In genomic region chrX:33183366-33183765, GRCh38 we compare ENCODE assay signal across 11 cellular contexts. TPM values are rescaled to one million over a fixed set of nuclear protein-coding genes. Genes with fewer than 3 reads are reported as not detected.
A peak's percentile ranks its signal among the peaks of the same experiment; 100 is the strongest.
DNase-seq lines count a peak whose midpoint lies in the region; ATAC-seq and TF ChIP-seq lines count a peak whose summit lies in the region.
"Had no signal": no experiment of that assay in that cellular context is flagged by ENCODE, and none has a peak within 500 bp of the region (broad histone marks: within the 10 kb centered on the region; RNA-seq: fewer than 3 reads in every experiment).

No MANE protein-coding gene starts in this region.

- H3K4me1 ChIP-seq in A673 (ENCODE audit: insufficient read depth, low read length, poor library complexity, severe bottlenecking) (no peaks in the 10 kb centered on the region), mesendoderm (ENCODE audit: control insufficient read depth, low read depth, low read length) (no peaks in the 10 kb centered on the region)

- WGBS in mesendoderm (ENCODE audit: extremely low coverage, insufficient coverage, low lambda C conversion rate): no CpG with 5 or more reads among the region's 4 CpGs

- H3K9ac ChIP-seq in mesendoderm (ENCODE audit: low read length): no peak overlapping the region

- no peaks in the 10 kb centered on the region for H3K27me3 Mint-ChIP-seq in chondrocyte (ENCODE audit: low read depth)
- H3K27me3 Mint-ChIP-seq in stimulated activated naive B cell treated with anti-CD40 and anti-IgM and Interleukin-4, amounts not matched to agents 10 μg/mL and 1 μg/mL and 100 μg/mL, for 72 hours: no peaks in the 10 kb centered on the region
- H3K27me3 Mint-ChIP-seq: stimulated activated naive CD8-positive, alpha-beta T cell treated with anti-CD3 and anti-CD28 coated beads, Interleukin-15, Interleukin-2, amounts not matched to agents 100 ng/mL and 50 ng/mL, for 24 hours had no signal

- H3K79me2 ChIP-seq in mesendoderm (ENCODE audit: control insufficient read depth, insufficient read depth, low read length): no peaks in the 10 kb centered on the region

- CTCF ChIA-PET in A673 (lab: Charles Lee): no interaction called here

- peaks cover 1% of the 10 kb centered on the region for H3K36me3 Mint-ChIP-seq in chondrocyte (ENCODE audit: low read depth)
- no peaks in the 10 kb centered on the region for H3K36me3 Mint-ChIP-seq in stimulated activated naive B cell treated with anti-CD40 and anti-IgM and Interleukin-4, amounts not matched to agents 10 μg/mL and 1 μg/mL and 100 μg/mL, for 72 hours

- no peak overlapping the region for H2AK5ac ChIP-seq in mesendoderm (ENCODE audit: low read length)

- H3K4me1 Mint-ChIP-seq in chondrocyte (ENCODE audit: low read depth): peaks cover 36% of the 10 kb centered on the region
- H3K4me1 Mint-ChIP-seq in stimulated activated naive B cell treated with anti-CD40 and anti-IgM and Interleukin-4, amounts not matched to agents 10 μg/mL and 1 μg/mL and 100 μg/mL, for 72 hours: no peaks in the 10 kb centered on the region

- H3K4me3 ChIP-seq in A673 (ENCODE audit: low read depth, low read length, poor library complexity, severe bottlenecking) (no peak overlapping the region), mesendoderm (ENCODE audit: low read length) (no peak overlapping the region)

- POLR2A ChIA-PET in A673 (lab: Charles Lee; ENCODE audit: low non-redundant PET): no interaction called here

- H3K4ac ChIP-seq in mesendoderm (ENCODE audit: low read depth, low read length): no peak overlapping the region

- peak; percentile 0 for DNase-seq in A673 (ENCODE audit: low spot score)
- peak; percentile 6 to 16 for DNase-seq in Kasumi-1 (lab: John Stamatoyannopoulos, UW)
- no peak for DNase-seq in chondrocyte (ENCODE audit: low spot score)
- DNase-seq in mesendoderm: peak; percentile 51
- no peak for DNase-seq in erythroblast (lab: John Stamatoyannopoulos, UW)
- no peak for DNase-seq in stimulated activated naive B cell treated with anti-CD40 and anti-IgM and Interleukin-4, amounts not matched to agents 10 μg/mL and 1 μg/mL and 100 μg/mL, for 72 hours
- DNase-seq: GOT3, NCI-H2107 had no signal

- no peak overlapping the region for H3K4me2 ChIP-seq in mesendoderm (ENCODE audit: low read length)

- H3K56ac ChIP-seq in mesendoderm (ENCODE audit: low read length): no peak overlapping the region

- H3K18ac ChIP-seq in mesendoderm (ENCODE audit: low read length): no peak overlapping the region

- H3K79me1 ChIP-seq in mesendoderm (ENCODE audit: low read length): no peaks in the 10 kb centered on the region

- no peak overlapping the region for H2BK15ac ChIP-seq in mesendoderm (replicated peaks; ENCODE audit: low read depth)

- no peaks in the 10 kb centered on the region for H3K9me3 Mint-ChIP-seq in chondrocyte (ENCODE audit: low read depth)
- H3K9me3 Mint-ChIP-seq in stimulated activated naive B cell treated with anti-CD40 and anti-IgM and Interleukin-4, amounts not matched to agents 10 μg/mL and 1 μg/mL and 100 μg/mL, for 72 hours: peaks cover 0 to 4% of the 10 kb centered on the region in 2 donors
- H3K9me3 Mint-ChIP-seq: stimulated activated naive CD8-positive, alpha-beta T cell treated with anti-CD3 and anti-CD28 coated beads, Interleukin-15, Interleukin-2, amounts not matched to agents 100 ng/mL and 50 ng/mL, for 24 hours had no signal

- H3K9me3 ChIP-seq in A673 (ENCODE audit: low read depth, low read length, poor library complexity, severe bottlenecking): no peaks in the 10 kb centered on the region

- no peaks in the 10 kb centered on the region for H3K36me3 ChIP-seq in A673 (ENCODE audit: insufficient read depth, low read length, poor library complexity, severe bottlenecking)
- no peaks in the 10 kb centered on the region for H3K36me3 ChIP-seq in mesendoderm (ENCODE audit: control insufficient read depth, insufficient read depth, low read length)

- H3K4me3 Mint-ChIP-seq in chondrocyte (ENCODE audit: unreplicated experiment): peak overlapping the region; percentile 46
- no peak overlapping the region for H3K4me3 Mint-ChIP-seq in stimulated activated naive B cell treated with anti-CD40 and anti-IgM and Interleukin-4, amounts not matched to agents 10 μg/mL and 1 μg/mL and 100 μg/mL, for 72 hours
- H3K4me3 Mint-ChIP-seq: stimulated activated naive CD8-positive, alpha-beta T cell treated with anti-CD3 and anti-CD28 coated beads, Interleukin-15, Interleukin-2, amounts not matched to agents 100 ng/mL and 50 ng/mL, for 24 hours had no signal

- H4K5ac ChIP-seq in mesendoderm (ENCODE audit: low read length): no peak overlapping the region

- H4K8ac ChIP-seq in mesendoderm (ENCODE audit: low read depth, low read length): no peak overlapping the region

- H3K27ac ChIP-seq in A673 (ENCODE audit: low read depth, low read length, poor library complexity, severe bottlenecking): no peak overlapping the region
- H3K27ac ChIP-seq in mesendoderm (ENCODE audit: low read depth, low read length): no peak overlapping the region

- intact Hi-C loops in A673 (cut with micrococcal nuclease; ENCODE audit: unreplicated experiment): no loop called here

- no peak overlapping the region for H3K23ac ChIP-seq in mesendoderm (ENCODE audit: low read length)

- no peak overlapping the region for H2BK5ac ChIP-seq in mesendoderm (ENCODE audit: low read length)

- ATAC-seq in stimulated activated naive B cell treated with anti-CD40 and anti-IgM and Interleukin-4, amounts not matched to agents 10 μg/mL and 1 μg/mL and 100 μg/mL, for 72 hours (replicated peaks): no peak
- ATAC-seq in HG03097 (IDR thresholded peaks at IDR 0.05; ENCODE audit: low FRiP score, unreplicated experiment) (no peak), GM21717 (IDR thresholded peaks at IDR 0.05; ENCODE audit: unreplicated experiment) (no peak)

- TF ChIP-seq CTCF in A673 (conservative IDR thresholded peaks at IDR 0.05; ENCODE audit: low read depth, low read length): no peak
- no peak for TF ChIP-seq CTCF in chondrocyte (IDR thresholded peaks at IDR 0.05)

- H2BK120ac ChIP-seq in mesendoderm (ENCODE audit: low read depth, low read length): no peak overlapping the region

- BruUV-seq in A673 (replicated peaks; lab: Mats Ljungman, UMichigan): no TSS peak

- H3K27ac Mint-ChIP-seq in chondrocyte (ENCODE audit: unreplicated experiment): peak overlapping the region; percentile 92
- H3K27ac Mint-ChIP-seq in stimulated activated naive B cell treated with anti-CD40 and anti-IgM and Interleukin-4, amounts not matched to agents 10 μg/mL and 1 μg/mL and 100 μg/mL, for 72 hours: no peak overlapping the region
- H3K27ac Mint-ChIP-seq: stimulated activated naive CD8-positive, alpha-beta T cell treated with anti-CD3 and anti-CD28 coated beads, Interleukin-15, Interleukin-2, amounts not matched to agents 100 ng/mL and 50 ng/mL, for 24 hours had no signal

- H3K27me3 ChIP-seq in A673 (replicated peaks; ENCODE audit: insufficient read depth, low read depth, low read length, poor library complexity) (no peaks in the 10 kb centered on the region), mesendoderm (ENCODE audit: insufficient read depth, low read length, poor library complexity) (no peaks in the 10 kb centered on the region)

- no peak for TF ChIP-seq POLR2A in erythroblast (IDR thresholded peaks at IDR 0.05; ENCODE audit: low read length)

RNA-seq across cellular contexts. Expression of gene DMD, which starts 28.0 kb away (rescaled TPM):
- total RNA-seq in A673 (2021) (4.2 and 5.4 TPM in 2 replicates), chondrocyte (196 to 306 TPM (median 201 TPM) in 3 replicates)
- polyA plus RNA-seq in mesendoderm (2013, experiment 1 of 2): 19.8 TPM
- 17.8 TPM for polyA plus RNA-seq in mesendoderm (2013, experiment 2 of 2)

Comparison
In these comparisons a context has a peak if more than half of its experiments do, and no peak if none do; other contexts are left out.
1. DNase-seq: peak in A673 (single experiment), Kasumi-1 (2 of 2) and mesendoderm (single experiment); none in chondrocyte (single experiment), erythroblast (0 of 2) and stimulated activated naive B cell treated with anti-CD40 and anti-IgM and Interleukin-4, amounts not matched to agents 10 μg/mL and 1 μg/mL and 100 μg/mL, for 72 hours (single experiment).
2. RNA of gene DMD, which starts 28.0 kb away (total RNA-seq): 196 to 306 TPM in chondrocyte; 4.2 to 5.4 TPM in A673; every median in the first group is over 10 times any median in the second.